8 cellular contexts compared by ENCODE assay signal in genomic region chr6:32153252-32153834, GRCh38.
DNase-seq lines count a peak whose midpoint lies in the region; ATAC-seq and TF ChIP-seq lines count a peak whose summit lies in the region.

No MANE protein-coding gene starts in this region.

- no peaks in the 10 kb centered on the region for H3K9me3 ChIP-seq in DOHH2 (ENCODE audit: control insufficient read depth, insufficient read depth, low read length)

- peak overlapping the region; percentile 58 for H3K27ac ChIP-seq in DOHH2 (ENCODE audit: low read depth, low read length)

- in situ Hi-C loops in astrocyte of the spinal cord (cut with HindIII; ENCODE audit: low sequenced_read_pairs) = no loop called here

- H3K36me3 ChIP-seq in DOHH2 (ENCODE audit: control insufficient read depth, low read length) = peaks cover 26% of the 10 kb centered on the region

- no peaks in the 10 kb centered on the region for H3K27me3 ChIP-seq in DOHH2 (ENCODE audit: control insufficient read depth, low read length)

- TF ChIP-seq POLR2A in NB4 (IDR thresholded peaks at IDR 0.05; ENCODE audit: extremely low read depth, insufficient read length) = no peak

- no peak for DNase-seq in NB4 (ENCODE audit: low read depth)
- no peak for DNase-seq in astrocyte of the spinal cord (ENCODE audit: low read depth, low spot score)
- DNase-seq in inferior parietal cortex (ENCODE audit: extremely low spot score) = peak; percentile 51
- DNase-seq in stimulated activated naive CD8-positive, alpha-beta T cell treated with anti-CD3 and anti-CD28 coated beads, Interleukin-15, Interleukin-2, amounts not matched to agents 100 U/mL and 50 U/mL, for 24 hours = peak; percentile 26
- no peak for DNase-seq in NCI-H1694 (lab: John Stamatoyannopoulos, UW)
- DNase-seq in GF-D8 (lab: John Stamatoyannopoulos, UW) = no peak
- DNase-seq in GM19238 (ENCODE audit: insufficient read length, low spot score) = no peak

- peak overlapping the region; percentile 77 for H3K4me2 ChIP-seq in DOHH2 (ENCODE audit: low read length)

- no peak for TF ChIP-seq CTCF in DOHH2 (IDR thresholded peaks at IDR 0.05; ENCODE audit: low read depth, low read length, poor library complexity, severe bottlenecking)
- TF ChIP-seq CTCF in NB4 (IDR thresholded peaks at IDR 0.05; ENCODE audit: low read depth, low read length) = no peak
- TF ChIP-seq CTCF in astrocyte of the spinal cord (IDR thresholded peaks at IDR 0.05; ENCODE audit: low read depth, low read length) = peak; percentile 27

- H3K4me1 ChIP-seq in DOHH2 (ENCODE audit: control insufficient read depth, low read length) = peaks cover 32% of the 10 kb centered on the region

- H3F3A ChIP-seq in DOHH2 (ENCODE audit: control insufficient read depth, insufficient read depth) = peaks cover 10% of the 10 kb centered on the region

- H3K4me3 ChIP-seq in DOHH2 (ENCODE audit: low read length) (peak overlapping the region; percentile 99), NB4 (ENCODE audit: low read depth, low read length) (peak overlapping the region; percentile 90), astrocyte of the spinal cord (ENCODE audit: low read depth, low read length) (peak overlapping the region; percentile 82)

- peak; percentile 25 for ATAC-seq in stimulated activated naive CD8-positive, alpha-beta T cell treated with anti-CD3 and anti-CD28 coated beads, Interleukin-15, Interleukin-2, amounts not matched to agents 100 U/mL and 50 U/mL, for 24 hours

- no peaks in the 10 kb centered on the region for H4K20me1 ChIP-seq in DOHH2 (ENCODE audit: control insufficient read depth, insufficient read depth, low read depth, low read length)

- H3K9me2 ChIP-seq in DOHH2 (replicated peaks; ENCODE audit: control insufficient read depth, low read length) = no peaks in the 10 kb centered on the region

- peaks cover 15% of the 10 kb centered on the region for H3K79me2 ChIP-seq in DOHH2 (ENCODE audit: control insufficient read depth, low read length)

Comparison
In these comparisons a context has a peak if more than half of its experiments do, and no peak if none do; other contexts are left out.
1. DNase-seq: peak in inferior parietal cortex (single experiment) and stimulated activated naive CD8-positive, alpha-beta T cell treated with anti-CD3 and anti-CD28 coated beads, Interleukin-15, Interleukin-2, amounts not matched to agents 100 U/mL and 50 U/mL, for 24 hours (single experiment); none in NB4 (single experiment), astrocyte of the spinal cord (single experiment), NCI-H1694 (single experiment), GF-D8 (single experiment) and GM19238 (single experiment).
2. Peak in every context shown above with its lines, with median percentiles within 50 percentile points of each other: H3K4me3 ChIP-seq.